14 cellular contexts compared by ENCODE assay signal in genomic region chr17:59418732-59419166, GRCh38.
A peak's percentile ranks its signal among the peaks of the same experiment; 100 is the strongest.
DNase-seq lines count a peak whose midpoint lies in the region; ATAC-seq and TF ChIP-seq lines count a peak whose summit lies in the region.
"Had no signal": no experiment of that assay in that cellular context is flagged by ENCODE, and none has a peak within 500 bp of the region (broad histone marks: within the 10 kb centered on the region; RNA-seq: fewer than 3 reads in every experiment).

No MANE protein-coding gene starts in this region.

- peak overlapping the region; percentile 8 for H3K27ac Mint-ChIP-seq in T-helper 17 cell

- H3K4me3 ChIP-seq in fibroblast of villous mesenchyme (ENCODE audit: low read depth, low read length) (no peak overlapping the region), skeletal muscle tissue (ENCODE audit: low read length in 3 of 3) (peak overlapping the region in 1 of 3 donors; percentile 14)
- H3K4me3 ChIP-seq: BLaER1 treated with 17β-estradiol and CSF1 and Interleukin-3, amounts not matched to agents 10 nM and 100 nM; GM12878; K562 had no signal

- H3K36me3 Mint-ChIP-seq in T-helper 17 cell (ENCODE audit: low read depth), result no peaks in the 10 kb centered on the region

- no peak for TF ChIP-seq CTCF in fibroblast of villous mesenchyme (IDR thresholded peaks at IDR 0.05; ENCODE audit: insufficient read depth, low read depth, low read length)

- peak overlapping the region; percentile 68 for H3K27ac ChIP-seq in skeletal muscle tissue (ENCODE audit: low read depth, low read length)
- H3K27ac ChIP-seq: BLaER1 treated with 17β-estradiol and CSF1 and Interleukin-3, amounts not matched to agents 10 nM and 100 nM had no signal

- no peak overlapping the region for H3K4me3 Mint-ChIP-seq in T-helper 17 cell

- H3K9me3 ChIP-seq in T-helper 17 cell (ENCODE audit: control insufficient read depth, low read length, poor library complexity, severe bottlenecking) (no peaks in the 10 kb centered on the region), skeletal muscle tissue (ENCODE audit: control insufficient read depth in 3 of 3, low read length in 3 of 3) (no peaks in the 10 kb centered on the region)
- H3K9me3 ChIP-seq: BLaER1 treated with 17β-estradiol and CSF1 and Interleukin-3, amounts not matched to agents 10 nM and 100 nM had no signal

- H3K4me1 Mint-ChIP-seq in T-helper 17 cell, result peaks cover 14% of the 10 kb centered on the region

- POLR2A ChIA-PET in HEK293T (lab: Yijun Ruan, JAX), result no interaction called here

- ATAC-seq in T-helper 17 cell, result no peak
- ATAC-seq in GM21515 (IDR thresholded peaks at IDR 0.05; ENCODE audit: unreplicated experiment), result no peak
- ATAC-seq: GM12878, K562 had no signal

- DNase-seq in HEK293T (ENCODE audit: extremely low spot score) (no peak), T-helper 17 cell (no peak), fibroblast of villous mesenchyme (ENCODE audit: low read depth) (peak; percentile 53), medulla oblongata (ENCODE audit: extremely low spot score) (no peak), NCI-H128 (lab: John Stamatoyannopoulos, UW; ENCODE audit: unreplicated experiment) (no peak)
- DNase-seq: HCEC 1CT, NCI-H1048, NCI-H1694 treated with DMSO at 0.1 percent for 48 hours, NCI-H748 treated with DMSO at 0.1 percent for 48 hours had no signal

- H3K9ac ChIP-seq in skeletal muscle tissue (ENCODE audit: low read depth in 1 of 3, low read length in 3 of 3), result no peak overlapping the region
- H3K9ac ChIP-seq: BLaER1 treated with 17β-estradiol and CSF1 and Interleukin-3, amounts not matched to agents 10 nM and 100 nM had no signal

- no peaks in the 10 kb centered on the region for H3K36me3 ChIP-seq in skeletal muscle tissue (ENCODE audit: control insufficient read depth in 3 of 3, insufficient read depth in 3 of 3, low read length in 3 of 3)
- H3K36me3 ChIP-seq: BLaER1 treated with 17β-estradiol and CSF1 and Interleukin-3, amounts not matched to agents 10 nM and 100 nM had no signal

- H3K27me3 ChIP-seq in skeletal muscle tissue (ENCODE audit: control insufficient read depth in 3 of 3, insufficient read depth in 3 of 3, low read length in 3 of 3), result no peaks in the 10 kb centered on the region
- H3K27me3 ChIP-seq: BLaER1 treated with 17β-estradiol and CSF1 and Interleukin-3, amounts not matched to agents 10 nM and 100 nM had no signal

- H3K4me1 ChIP-seq in skeletal muscle tissue (ENCODE audit: control insufficient read depth in 3 of 3, insufficient read depth in 3 of 3, low read length in 3 of 3), result peaks cover 21 to 25% (median 22%) of the 10 kb centered on the region in 3 donors

- no peaks in the 10 kb centered on the region for H3K27me3 Mint-ChIP-seq in T-helper 17 cell

- CTCF ChIA-PET in HEK293T (lab: Yijun Ruan, JAX), result no interaction called here

TF ChIP-seq in HEK293T, 16 proteins besides CTCF, POLR2A, EP300 and RAD21:
- no peak for TF ChIP-seq FOXA1 (IDR thresholded peaks at IDR 0.05)
- no peak for TF ChIP-seq SUZ12 (IDR thresholded peaks at IDR 0.05)
- TF ChIP-seq PKNOX1 (IDR thresholded peaks at IDR 0.05), result 0 out of 2 replicates have a peak, but pooled peaks have one; percentile 19
